ENCODE assay signal across 16 cellular contexts in genomic region chr7:23000597-23001360, GRCh38. TPM values are rescaled to one million over a fixed set of nuclear protein-coding genes. Genes with fewer than 3 reads are reported as not detected.
DNase-seq lines count a peak whose midpoint lies in the region; TF ChIP-seq lines count a peak whose summit lies in the region.
"Had no signal": no experiment of that assay in that cellular context is flagged by ENCODE, and none has a peak within 500 bp of the region (broad histone marks: within the 10 kb centered on the region; RNA-seq: fewer than 3 reads in every experiment).

No MANE protein-coding gene starts in this region.

- H3K9me3 Mint-ChIP-seq in T-helper 1 cell treated with Interleukin-12 subunit alpha and Interleukin-12 subunit beta and Interleukin-4 antibody, amounts not matched to agents 30 μg/mL and 1 μg/mL, for 36 hours: no peaks in the 10 kb centered on the region
- H3K9me3 Mint-ChIP-seq: neural crest cell had no signal

- DNase-seq in T-helper 1 cell: no peak
- DNase-seq in GM12865 (ENCODE audit: low read depth): no peak
- DNase-seq in M059J (ENCODE audit: low read depth): peak; percentile 43
- peak; percentile 57 for DNase-seq in fibroblast of mammary gland (ENCODE audit: low read depth)
- DNase-seq in cerebellum (ENCODE audit: low spot score): no peak
- DNase-seq in HUDEP-2 (lab: John Stamatoyannopoulos, UW; ENCODE audit: unreplicated experiment in 76 of 76): no peak
- DNase-seq in NCI-H2029 (lab: John Stamatoyannopoulos, UW): no peak
- DNase-seq: activated CD4-positive, CD25-positive, alpha-beta regulatory T cell; foreskin keratinocyte; mucosa of descending colon; NCI-H2081 treated with DMSO at 0.1 percent for 48 hours; upper lobe of left lung had no signal

- TF ChIP-seq CTCF in GM12865 (IDR thresholded peaks at IDR 0.05; ENCODE audit: insufficient read depth, low read depth, low read length, missing control alignments) (no peak), fibroblast of mammary gland (conservative IDR thresholded peaks at IDR 0.05; ENCODE audit: control insufficient read depth, insufficient read depth, low read depth, low read length) (no peak)

- peak overlapping the region; percentile 44 for H3K4me3 ChIP-seq in GM12865 (ENCODE audit: low read depth, low read length)
- no peak overlapping the region for H3K4me3 ChIP-seq in fibroblast of mammary gland (ENCODE audit: control insufficient read depth, low read depth, low read length)
- H3K4me3 ChIP-seq: hepatocyte, mucosa of descending colon, upper lobe of left lung had no signal

- no peaks in the 10 kb centered on the region for H3K27me3 Mint-ChIP-seq in T-helper 1 cell treated with Interleukin-12 subunit alpha and Interleukin-12 subunit beta and Interleukin-4 antibody, amounts not matched to agents 30 μg/mL and 1 μg/mL, for 36 hours (ENCODE audit: low read depth)
- H3K27me3 Mint-ChIP-seq: activated naive CD8-positive, alpha-beta T cell had no signal

- no peak overlapping the region for H3K27ac Mint-ChIP-seq in T-helper 1 cell treated with Interleukin-12 subunit alpha and Interleukin-12 subunit beta and Interleukin-4 antibody, amounts not matched to agents 30 μg/mL and 1 μg/mL, for 36 hours
- H3K27ac Mint-ChIP-seq: activated naive CD8-positive, alpha-beta T cell had no signal

- peaks cover 52% of the 10 kb centered on the region for H3K4me1 Mint-ChIP-seq in T-helper 1 cell treated with Interleukin-12 subunit alpha and Interleukin-12 subunit beta and Interleukin-4 antibody, amounts not matched to agents 30 μg/mL and 1 μg/mL, for 36 hours (ENCODE audit: low read depth)
- H3K4me1 Mint-ChIP-seq: neural crest cell had no signal

- peak overlapping the region; percentile 12 for H3K4me3 Mint-ChIP-seq in T-helper 1 cell treated with Interleukin-12 subunit alpha and Interleukin-12 subunit beta and Interleukin-4 antibody, amounts not matched to agents 30 μg/mL and 1 μg/mL, for 36 hours
- H3K4me3 Mint-ChIP-seq: activated naive CD8-positive, alpha-beta T cell; neural crest cell had no signal

- peaks cover 7% of the 10 kb centered on the region for H3K36me3 Mint-ChIP-seq in T-helper 1 cell treated with Interleukin-12 subunit alpha and Interleukin-12 subunit beta and Interleukin-4 antibody, amounts not matched to agents 30 μg/mL and 1 μg/mL, for 36 hours (ENCODE audit: low read depth)

RNA-seq across cellular contexts. Expression of gene HYCC1, which starts 13.2 kb away (rescaled TPM):
- 76.4 and 136 TPM in 2 replicates for total RNA-seq in M059J (2014; rRNA removed; shearing (Covaris generic))
- total RNA-seq in cerebellum: 28.8 TPM

Comparison
In these comparisons a context has a peak if more than half of its experiments do, and no peak if none do; other contexts are left out.
1. DNase-seq: peak in M059J (single experiment) and fibroblast of mammary gland (single experiment); none in T-helper 1 cell (0 of 5), GM12865 (single experiment), cerebellum (single experiment), HUDEP-2 (0 of 76) and NCI-H2029 (single experiment).